23 cellular contexts compared by ENCODE assay signal in genomic region chr19:12986726-12987125, GRCh38. TPM values are rescaled to one million over a fixed set of nuclear protein-coding genes. Genes with fewer than 3 reads are reported as not detected.
"Had no signal": no experiment of that assay in that cellular context is flagged by ENCODE, and none has a peak within 500 bp of the region (broad histone marks: within the 10 kb centered on the region; RNA-seq: fewer than 3 reads in every experiment).

No MANE protein-coding gene starts in this region.

- H3K27ac ChIP-seq: brain microvascular endothelial cell had no signal

- H3K27me3 ChIP-seq: brain microvascular endothelial cell, Peyer's patch, SJCRH30 had no signal

- H3K4me3 Mint-ChIP-seq: activated CD8-positive, alpha-beta T cell treated with anti-CD3 and anti-CD28 coated beads for 36 hours; activated naive CD8-positive, alpha-beta T cell treated with anti-CD3 and anti-CD28 coated beads, Interleukin-2, amount 50 U/mL, for 24 hours had no signal

- H3K4me2 ChIP-seq: SK-N-SH had no signal

- H3K9me3 Mint-ChIP-seq: activated CD8-positive, alpha-beta T cell treated with anti-CD3 and anti-CD28 coated beads for 36 hours; activated naive CD4-positive, alpha-beta T cell treated with anti-CD3 and anti-CD28 coated beads, Interleukin-2, amount 50 U/mL, for 72 hours; activated naive CD8-positive, alpha-beta T cell treated with anti-CD3 and anti-CD28 coated beads, Interleukin-2, amount 50 U/mL, for 24 hours had no signal

- H3K36me3 Mint-ChIP-seq: activated naive CD4-positive, alpha-beta T cell treated with anti-CD3 and anti-CD28 coated beads, Interleukin-2, amount 50 U/mL, for 72 hours had no signal

- H3K4me1 Mint-ChIP-seq: activated naive CD8-positive, alpha-beta T cell treated with anti-CD3 and anti-CD28 coated beads, Interleukin-2, amount 50 U/mL, for 24 hours had no signal

- ATAC-seq: activated CD4-positive, CD25-positive, alpha-beta regulatory T cell treated with anti-CD3 and anti-CD28 coated beads, Interleukin-2, amount 50 U/mL, for 24 hours; activated CD8-positive, alpha-beta T cell treated with anti-CD3 and anti-CD28 coated beads for 36 hours; activated naive CD4-positive, alpha-beta T cell treated with anti-CD3 and anti-CD28 coated beads, Interleukin-2, amount 50 U/mL, for 72 hours; activated naive CD8-positive, alpha-beta T cell treated with anti-CD3 and anti-CD28 coated beads, Interleukin-2, amount 50 U/mL, for 24 hours had no signal

- FAIRE-seq: astrocyte had no signal

- H3K4me3 ChIP-seq: Peyer's patch had no signal

- H3K36me3 ChIP-seq: brain microvascular endothelial cell, Peyer's patch, SJCRH30 had no signal

- H3K9ac ChIP-seq: SK-N-SH had no signal

- DNase-seq: activated CD4-positive, alpha-beta T cell treated with anti-CD3 and anti-CD28 coated beads for 4 hours; activated CD8-positive, alpha-beta memory T cell treated with anti-CD3 and anti-CD28 coated beads, Interleukin-2, amount 50 U/mL, for 4 hours; activated CD8-positive, alpha-beta T cell treated with anti-CD3 and anti-CD28 coated beads for 36 hours; activated naive CD8-positive, alpha-beta T cell treated with anti-CD3 and anti-CD28 coated beads, Interleukin-2, amount 50 U/mL, for 24 hours; brain microvascular endothelial cell; cerebellar nuclear complex; KG1; NCI-H1048; NCI-H1417; NCI-H1930; NCI-H226; NCI-H526; NCI-H774; OCI-M1; Peyer's patch; Right ventricle myocardium superior; SK-N-SH had no signal

- H3K9me3 ChIP-seq: Peyer's patch, SJCRH30, SK-N-SH had no signal

RNA-seq across cellular contexts. Expression of gene DAND5, which starts 17.4 kb away (rescaled TPM):
- total RNA-seq: activated CD8-positive, alpha-beta T cell treated with anti-CD3 and anti-CD28 coated beads for 36 hours; astrocyte; LHCN-M2; NCI-H460; SJCRH30 had no signal
